In the genomic region with DNA sequence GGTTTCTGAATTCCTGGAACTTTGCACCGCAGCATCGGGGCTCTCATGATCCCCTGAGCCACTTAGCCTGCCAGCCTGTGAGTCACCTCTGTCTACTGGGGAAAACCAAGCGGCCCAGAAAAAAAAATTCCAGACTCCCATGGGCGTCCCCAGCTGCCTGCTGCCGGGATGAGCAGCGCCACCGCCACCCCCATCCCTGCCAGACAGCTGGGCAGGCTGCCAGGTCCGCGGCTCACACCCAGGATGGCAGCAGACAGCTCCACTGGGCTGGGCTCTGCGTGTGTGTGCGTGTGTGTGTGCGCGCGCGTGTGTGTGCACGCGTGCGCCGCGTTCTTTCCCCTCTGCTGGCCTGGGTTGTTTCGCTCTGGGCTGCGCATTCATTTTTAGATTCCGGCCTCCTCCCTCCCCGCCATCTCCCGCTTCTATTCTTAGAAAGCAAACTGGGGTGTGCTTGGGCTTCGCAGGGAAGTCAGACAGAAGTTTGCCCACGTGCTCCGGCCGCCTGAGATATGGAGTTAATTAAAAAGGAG, we compare ENCODE assay signal across 8 cellular contexts. TPM values are rescaled to one million over a fixed set of nuclear protein-coding genes. Genes with fewer than 3 reads are reported as not detected.
DNase-seq lines count a peak whose midpoint lies in the region; ATAC-seq and TF ChIP-seq lines count a peak whose summit lies in the region.

No MANE protein-coding gene starts in this region.

- H3K36me3 ChIP-seq in skeletal muscle tissue (ENCODE audit: control insufficient read depth in 3 of 3, insufficient read depth in 3 of 3, low read length in 3 of 3): no peaks in the 10 kb centered on the region

- H3K9me3 ChIP-seq in skeletal muscle tissue (ENCODE audit: control insufficient read depth in 3 of 3, low read length in 3 of 3): no peaks in the 10 kb centered on the region

- in situ Hi-C loops in GM13977 (cut with MboI; ENCODE audit: low pct_unique_long_range_greater_than_20kb, low sequenced_read_pairs, unreplicated experiment): no loop called here

- H3K4me3 ChIP-seq in skeletal muscle tissue (ENCODE audit: low read length in 3 of 3): peak overlapping the region; percentile 48 to 77 (median 64)

- no peak for TF ChIP-seq CTCF in GM13977 (IDR thresholded peaks at IDR 0.05; ENCODE audit: extremely low read depth, insufficient read depth, missing control alignments)

- H3K27ac ChIP-seq in skeletal muscle tissue (ENCODE audit: low read depth, low read length): peak overlapping the region; percentile 2

- H3K27me3 ChIP-seq in skeletal muscle tissue (ENCODE audit: control insufficient read depth in 3 of 3, insufficient read depth in 3 of 3, low read length in 3 of 3): peaks cover 0 to 2% (median 0%) of the 10 kb centered on the region in 3 donors

- DNase-seq in GM13977 (ENCODE audit: low spot score) (peak; percentile 71), MV-4-11 (lab: John Stamatoyannopoulos, UW) (peak; percentile 53), T-helper 2 cell (peak in 3 of 5 experiments; percentile 10 to 55 (median 31)), anterior cingulate cortex (lab: John Stamatoyannopoulos, UW) (peak in 57 of 58 donors; percentile 26 to 90 (median 70)), hypothalamus (lab: John Stamatoyannopoulos, UW) (peak in 50 of 51 donors; percentile 8 to 88 (median 56))

- peak overlapping the region; percentile 33 to 73 (median 53) for H3K9ac ChIP-seq in skeletal muscle tissue (ENCODE audit: low read depth in 1 of 3, low read length in 3 of 3)

- ATAC-seq in HG02973 (IDR thresholded peaks at IDR 0.05; ENCODE audit: unreplicated experiment) (no peak), HG03565 (IDR thresholded peaks at IDR 0.05; ENCODE audit: unreplicated experiment) (no peak)

- peaks cover 17 to 24% (median 21%) of the 10 kb centered on the region in 3 donors for H3K4me1 ChIP-seq in skeletal muscle tissue (ENCODE audit: control insufficient read depth in 3 of 3, insufficient read depth in 3 of 3, low read length in 3 of 3)

RNA-seq across cellular contexts. Expression of gene PMEPA1, which starts 38.9 kb away (rescaled TPM):
- total RNA-seq in skeletal muscle tissue: 5.2 TPM
